1 cellular context compared by ENCODE assay signal in the genomic region with DNA sequence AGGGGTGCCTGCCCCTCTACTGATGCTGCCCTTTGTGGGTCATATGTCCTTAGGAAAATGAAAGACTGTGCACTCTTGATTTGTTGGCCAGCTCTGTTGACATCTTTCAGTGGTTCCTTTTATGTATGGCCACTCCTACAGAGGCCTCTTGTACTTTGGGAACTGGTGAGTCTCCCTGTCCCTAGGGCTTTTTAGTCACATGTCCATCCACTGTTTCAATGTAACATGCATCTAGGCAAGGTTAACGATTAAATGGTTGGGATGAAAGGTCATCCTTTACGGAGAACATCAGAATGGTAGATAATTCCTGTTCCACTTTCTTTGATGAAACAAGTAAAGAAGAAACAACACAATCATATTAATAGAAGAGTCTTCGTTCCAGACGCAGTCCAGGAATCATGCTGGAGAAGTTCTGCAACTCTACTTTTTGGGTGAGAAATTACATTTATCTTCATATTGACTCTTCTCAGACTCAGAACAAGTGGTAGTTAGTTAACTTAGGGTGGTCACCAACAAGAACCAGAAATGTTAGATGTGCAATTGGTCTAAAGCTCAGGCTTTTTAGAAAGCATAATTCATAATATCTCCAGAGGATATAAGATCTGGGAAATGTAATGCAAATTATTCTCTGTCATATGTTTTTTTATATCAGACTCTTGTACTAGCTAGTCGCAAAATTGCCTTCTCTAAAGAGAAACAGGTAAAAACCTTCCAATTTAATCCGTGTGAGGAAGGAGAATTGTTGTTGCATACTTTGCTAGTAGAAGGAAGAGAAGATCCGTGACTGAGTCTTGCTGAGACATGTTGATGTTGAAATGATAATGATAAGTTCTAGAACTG.
TF ChIP-seq lines count a peak whose summit lies in the region.

A gene (plus strand): TSS at position 194 of the 840 bp plus-strand sequence. CDS start 205 bp downstream, at position 399.

TF ChIP-seq in HepG2, 621 proteins besides CTCF, POLR2A, EP300 and RAD21 (continued from another document):
- TF ChIP-seq, protein P1, sequence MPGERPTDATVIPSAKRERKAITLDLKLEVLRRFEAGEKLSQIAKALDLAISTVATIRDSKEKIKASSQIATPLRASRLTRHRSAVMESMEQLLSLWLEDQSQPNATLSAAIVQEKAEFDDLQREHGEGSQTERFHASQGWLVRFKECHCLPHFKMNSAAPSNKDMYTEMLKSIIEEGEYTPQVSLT (CRISPR knock-in tag; IDR thresholded peaks at IDR 0.05; ENCODE audit: borderline replicate concordance, low read depth), result no peak
- no peak for TF ChIP-seq HOXA7 (CRISPR knock-in tag; IDR thresholded peaks at IDR 0.05)
- no peak for TF ChIP-seq ZEB1 (IDR thresholded peaks at IDR 0.05; ENCODE audit: insufficient replicate concordance, low read depth)
- TF ChIP-seq ZNF773 (CRISPR knock-in tag; IDR thresholded peaks at IDR 0.05; ENCODE audit: borderline replicate concordance), result no peak
- TF ChIP-seq NBN (conservative IDR thresholded peaks at IDR 0.05), result no peak
- TF ChIP-seq NPAS2 (CRISPR knock-in tag; IDR thresholded peaks at IDR 0.05; ENCODE audit: borderline replicate concordance), result no peak
- TF ChIP-seq NRL (CRISPR knock-in tag; IDR thresholded peaks at IDR 0.05; ENCODE audit: borderline replicate concordance), result no peak
- TF ChIP-seq, protein P2, sequence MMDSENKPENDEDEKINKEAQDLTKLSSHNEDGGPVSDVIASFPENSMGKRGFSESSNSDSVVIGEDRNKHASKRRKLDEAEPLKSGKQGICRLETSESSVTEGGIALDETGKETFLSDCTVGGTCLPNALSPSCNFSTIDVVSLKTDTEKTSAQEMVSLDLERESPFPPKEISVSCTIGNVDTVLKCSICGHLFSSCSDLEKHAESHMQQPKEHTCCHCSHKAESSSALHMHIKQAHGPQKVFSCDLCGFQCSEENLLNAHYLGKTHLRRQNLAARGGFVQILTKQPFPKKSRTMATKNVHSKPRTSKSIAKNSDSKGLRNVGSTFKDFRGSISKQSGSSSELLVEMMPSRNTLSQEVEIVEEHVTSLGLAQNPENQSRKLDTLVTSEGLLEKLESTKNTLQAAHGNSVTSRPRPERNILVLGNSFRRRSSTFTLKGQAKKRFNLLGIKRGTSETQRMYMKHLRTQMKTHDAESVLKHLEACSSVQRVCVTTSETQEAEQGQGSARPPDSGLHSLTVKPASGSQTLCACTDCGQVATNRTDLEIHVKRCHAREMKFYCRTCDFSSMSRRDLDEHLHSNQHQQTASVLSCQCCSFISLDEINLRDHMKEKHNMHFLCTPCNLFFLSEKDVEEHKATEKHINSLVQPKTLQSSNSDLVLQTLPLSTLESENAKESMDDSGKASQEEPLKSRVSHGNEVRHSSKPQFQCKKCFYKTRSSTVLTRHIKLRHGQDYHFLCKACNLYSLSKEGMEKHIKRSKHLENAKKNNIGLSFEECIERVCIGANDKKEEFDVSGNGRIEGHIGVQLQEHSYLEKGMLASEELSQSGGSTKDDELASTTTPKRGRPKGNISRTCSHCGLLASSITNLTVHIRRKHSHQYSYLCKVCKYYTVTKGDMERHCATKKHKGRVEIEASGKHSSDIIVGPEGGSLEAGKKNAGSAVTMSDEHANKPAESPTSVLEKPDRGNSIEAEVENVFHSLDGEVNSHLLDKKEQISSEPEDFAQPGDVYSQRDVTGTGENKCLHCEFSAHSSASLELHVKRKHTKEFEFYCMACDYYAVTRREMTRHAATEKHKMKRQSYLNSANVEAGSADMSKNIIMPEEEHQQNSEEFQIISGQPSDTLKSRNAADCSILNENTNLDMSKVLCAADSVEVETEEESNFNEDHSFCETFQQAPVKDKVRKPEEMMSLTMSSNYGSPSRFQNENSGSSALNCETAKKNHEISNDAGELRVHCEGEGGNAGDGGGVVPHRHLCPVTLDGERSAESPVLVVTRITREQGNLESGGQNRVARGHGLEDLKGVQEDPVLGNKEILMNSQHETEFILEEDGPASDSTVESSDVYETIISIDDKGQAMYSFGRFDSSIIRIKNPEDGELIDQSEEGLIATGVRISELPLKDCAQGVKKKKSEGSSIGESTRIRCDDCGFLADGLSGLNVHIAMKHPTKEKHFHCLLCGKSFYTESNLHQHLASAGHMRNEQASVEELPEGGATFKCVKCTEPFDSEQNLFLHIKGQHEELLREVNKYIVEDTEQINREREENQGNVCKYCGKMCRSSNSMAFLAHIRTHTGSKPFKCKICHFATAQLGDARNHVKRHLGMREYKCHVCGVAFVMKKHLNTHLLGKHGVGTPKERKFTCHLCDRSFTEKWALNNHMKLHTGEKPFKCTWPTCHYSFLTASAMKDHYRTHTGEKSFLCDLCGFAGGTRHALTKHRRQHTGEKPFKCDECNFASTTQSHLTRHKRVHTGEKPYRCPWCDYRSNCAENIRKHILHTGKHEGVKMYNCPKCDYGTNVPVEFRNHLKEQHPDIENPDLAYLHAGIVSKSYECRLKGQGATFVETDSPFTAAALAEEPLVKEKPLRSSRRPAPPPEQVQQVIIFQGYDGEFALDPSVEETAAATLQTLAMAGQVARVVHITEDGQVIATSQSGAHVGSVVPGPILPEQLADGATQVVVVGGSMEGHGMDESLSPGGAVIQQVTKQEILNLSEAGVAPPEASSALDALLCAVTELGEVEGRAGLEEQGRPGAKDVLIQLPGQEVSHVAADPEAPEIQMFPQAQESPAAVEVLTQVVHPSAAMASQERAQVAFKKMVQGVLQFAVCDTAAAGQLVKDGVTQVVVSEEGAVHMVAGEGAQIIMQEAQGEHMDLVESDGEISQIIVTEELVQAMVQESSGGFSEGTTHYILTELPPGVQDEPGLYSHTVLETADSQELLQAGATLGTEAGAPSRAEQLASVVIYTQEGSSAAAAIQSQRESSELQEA (CRISPR knock-in tag; IDR thresholded peaks at IDR 0.05; ENCODE audit: not compliant biosample characterization), result no peak
- TF ChIP-seq ZNF615 (CRISPR knock-in tag; IDR thresholded peaks at IDR 0.05; ENCODE audit: borderline replicate concordance), result no peak
- no peak for TF ChIP-seq STAT5B (CRISPR knock-in tag; IDR thresholded peaks at IDR 0.05)
- TF ChIP-seq, protein P3, sequence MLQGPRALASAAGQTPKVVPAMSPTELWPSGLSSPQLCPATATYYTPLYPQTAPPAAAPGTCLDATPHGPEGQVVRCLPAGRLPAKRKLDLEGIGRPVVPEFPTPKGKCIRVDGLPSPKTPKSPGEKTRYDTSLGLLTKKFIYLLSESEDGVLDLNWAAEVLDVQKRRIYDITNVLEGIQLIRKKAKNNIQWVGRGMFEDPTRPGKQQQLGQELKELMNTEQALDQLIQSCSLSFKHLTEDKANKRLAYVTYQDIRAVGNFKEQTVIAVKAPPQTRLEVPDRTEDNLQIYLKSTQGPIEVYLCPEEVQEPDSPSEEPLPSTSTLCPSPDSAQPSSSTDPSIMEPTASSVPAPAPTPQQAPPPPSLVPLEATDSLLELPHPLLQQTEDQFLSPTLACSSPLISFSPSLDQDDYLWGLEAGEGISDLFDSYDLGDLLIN (CRISPR knock-in tag; IDR thresholded peaks at IDR 0.05; ENCODE audit: borderline replicate concordance), result no peak
- no peak for TF ChIP-seq ATAD3A (CRISPR knock-in tag; IDR thresholded peaks at IDR 0.05)
- TF ChIP-seq, protein P4, sequence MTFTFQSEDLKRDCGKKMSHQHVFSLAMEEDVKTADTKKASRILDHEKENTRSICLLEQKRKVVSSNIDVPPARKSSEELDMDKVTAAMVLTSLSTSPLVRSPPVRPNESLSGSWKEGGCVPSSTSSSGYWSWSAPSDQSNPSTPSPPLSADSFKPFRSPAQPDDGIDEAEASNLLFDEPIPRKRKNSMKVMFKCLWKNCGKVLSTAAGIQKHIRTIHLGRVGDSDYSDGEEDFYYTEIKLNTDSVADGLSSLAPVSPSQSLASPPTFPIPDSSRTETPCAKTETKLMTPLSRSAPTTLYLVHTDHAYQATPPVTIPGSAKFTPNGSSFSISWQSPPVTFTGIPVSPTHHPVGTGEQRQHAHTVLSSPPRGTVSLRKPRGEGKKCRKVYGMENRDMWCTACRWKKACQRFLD (CRISPR knock-in tag; IDR thresholded peaks at IDR 0.05; ENCODE audit: borderline replicate concordance), result no peak
- no peak for TF ChIP-seq ZNF746 (CRISPR knock-in tag; IDR thresholded peaks at IDR 0.05)
- no peak for TF ChIP-seq ZNF629 (CRISPR knock-in tag; conservative IDR thresholded peaks at IDR 0.05)
- no peak for TF ChIP-seq ZNF460 (CRISPR knock-in tag; IDR thresholded peaks at IDR 0.05; ENCODE audit: borderline replicate concordance)
- TF ChIP-seq SNAI1 (CRISPR knock-in tag; IDR thresholded peaks at IDR 0.05; ENCODE audit: borderline replicate concordance), result no peak
- TF ChIP-seq MED13 (CRISPR knock-in tag; IDR thresholded peaks at IDR 0.05), result no peak
- peak; percentile 79 for TF ChIP-seq FOSL2 (CRISPR knock-in tag; IDR thresholded peaks at IDR 0.05)
- no peak for TF ChIP-seq TAF15 (IDR thresholded peaks at IDR 0.05; ENCODE audit: low read depth, low read length, poor library complexity, severe bottlenecking)
- TF ChIP-seq MTA1 (CRISPR knock-in tag; IDR thresholded peaks at IDR 0.05; ENCODE audit: borderline replicate concordance), result no peak
- no peak for TF ChIP-seq IKZF1 (IDR thresholded peaks at IDR 0.05)
- TF ChIP-seq ZNF180 (CRISPR knock-in tag; IDR thresholded peaks at IDR 0.05; ENCODE audit: borderline replicate concordance, low read depth), result no peak
- no peak for TF ChIP-seq ZNF24 (IDR thresholded peaks at IDR 0.05)
- TF ChIP-seq ATM (IDR thresholded peaks at IDR 0.05; ENCODE audit: borderline replicate concordance), result no peak
- no peak for TF ChIP-seq KDM5B (CRISPR knock-in tag; IDR thresholded peaks at IDR 0.05; ENCODE audit: borderline replicate concordance)
- TF ChIP-seq, protein P5, sequence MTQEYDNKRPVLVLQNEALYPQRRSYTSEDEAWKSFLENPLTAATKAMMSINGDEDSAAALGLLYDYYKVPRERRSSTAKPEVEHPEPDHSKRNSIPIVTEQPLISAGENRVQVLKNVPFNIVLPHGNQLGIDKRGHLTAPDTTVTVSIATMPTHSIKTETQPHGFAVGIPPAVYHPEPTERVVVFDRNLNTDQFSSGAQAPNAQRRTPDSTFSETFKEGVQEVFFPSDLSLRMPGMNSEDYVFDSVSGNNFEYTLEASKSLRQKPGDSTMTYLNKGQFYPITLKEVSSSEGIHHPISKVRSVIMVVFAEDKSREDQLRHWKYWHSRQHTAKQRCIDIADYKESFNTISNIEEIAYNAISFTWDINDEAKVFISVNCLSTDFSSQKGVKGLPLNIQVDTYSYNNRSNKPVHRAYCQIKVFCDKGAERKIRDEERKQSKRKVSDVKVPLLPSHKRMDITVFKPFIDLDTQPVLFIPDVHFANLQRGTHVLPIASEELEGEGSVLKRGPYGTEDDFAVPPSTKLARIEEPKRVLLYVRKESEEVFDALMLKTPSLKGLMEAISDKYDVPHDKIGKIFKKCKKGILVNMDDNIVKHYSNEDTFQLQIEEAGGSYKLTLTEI (CRISPR knock-in tag; conservative IDR thresholded peaks at IDR 0.05), result no peak
- TF ChIP-seq IKZF4 (CRISPR knock-in tag; IDR thresholded peaks at IDR 0.05; ENCODE audit: borderline replicate concordance, low read depth, not compliant biosample characterization), result no peak
- peak; percentile 85 for TF ChIP-seq RXRB (CRISPR knock-in tag; IDR thresholded peaks at IDR 0.05; ENCODE audit: borderline replicate concordance)
- TF ChIP-seq ZNF260 (CRISPR knock-in tag; IDR thresholded peaks at IDR 0.05; ENCODE audit: borderline replicate concordance, low read depth), result no peak
- no peak for TF ChIP-seq ZNF383 (CRISPR knock-in tag; IDR thresholded peaks at IDR 0.05; ENCODE audit: borderline replicate concordance)
- no peak for TF ChIP-seq ZFYVE20 (CRISPR knock-in tag; IDR thresholded peaks at IDR 0.05; ENCODE audit: borderline replicate concordance, low read depth)
- 0 out of 2 replicates have a peak, but pooled peaks have one; percentile 48 for TF ChIP-seq ELF1 (CRISPR knock-in tag; IDR thresholded peaks at IDR 0.05)
- TF ChIP-seq HMG20A (CRISPR knock-in tag; IDR thresholded peaks at IDR 0.05; ENCODE audit: borderline replicate concordance), result peak; percentile 82
- no peak for TF ChIP-seq GPN1 (CRISPR knock-in tag; IDR thresholded peaks at IDR 0.05; ENCODE audit: borderline replicate concordance)
- no peak for TF ChIP-seq TBX3 (IDR thresholded peaks at IDR 0.05; ENCODE audit: borderline replicate concordance)
- TF ChIP-seq, protein P6, sequence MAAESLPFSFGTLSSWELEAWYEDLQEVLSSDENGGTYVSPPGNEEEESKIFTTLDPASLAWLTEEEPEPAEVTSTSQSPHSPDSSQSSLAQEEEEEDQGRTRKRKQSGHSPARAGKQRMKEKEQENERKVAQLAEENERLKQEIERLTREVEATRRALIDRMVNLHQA (CRISPR knock-in tag; IDR thresholded peaks at IDR 0.05), result no peak
- no peak for TF ChIP-seq MYNN (CRISPR knock-in tag; IDR thresholded peaks at IDR 0.05; ENCODE audit: low read depth)
- TF ChIP-seq GTF3A (CRISPR knock-in tag; conservative IDR thresholded peaks at IDR 0.05), result no peak
